In genomic region chr21:15566692-15567091, GRCh38 we compare ENCODE assay signal across 31 cellular contexts.
"Had no signal": no experiment of that assay in that cellular context is flagged by ENCODE, and none has a peak within 500 bp of the region (broad histone marks: within the 10 kb centered on the region; RNA-seq: fewer than 3 reads in every experiment).

No MANE protein-coding gene starts in this region.

- H3K27ac Mint-ChIP-seq: activated CD4-positive, alpha-beta memory T cell treated with anti-CD3 and anti-CD28 coated beads for 36 hours; activated CD4-positive, alpha-beta T cell treated with anti-CD3 and anti-CD28 coated beads for 36 hours; activated CD4-positive, alpha-beta T cell treated with anti-CD3 and anti-CD28 coated beads, Interleukin-2, amount 10 ng/mL, durations not matched to agents 7 days and 5 days; activated naive CD4-positive, alpha-beta T cell treated with anti-CD3 and anti-CD28 coated beads, Interleukin-2, amount 10 ng/mL, durations not matched to agents 7 days and 5 days; activated naive CD8-positive, alpha-beta T cell; activated naive CD8-positive, alpha-beta T cell treated with anti-CD3 and anti-CD28 coated beads, Interleukin-2, amount 50 U/mL, for 24 hours; T-helper 1 cell treated with Interleukin-12 subunit alpha and Interleukin-12 subunit beta and Interleukin-4 antibody, amounts not matched to agents 30 μg/mL and 1 μg/mL, for 36 hours; T-helper 2 cell treated with Interferon-gamma antibody and Interleukin-4, amounts not matched to agents 5 μg/mL and 100 μg/mL, for 36 hours; WTC11 had no signal

- ATAC-seq: activated CD4-positive, alpha-beta T cell treated with anti-CD3 and anti-CD28 coated beads for 36 hours; activated CD4-positive, CD25-positive, alpha-beta regulatory T cell treated with anti-CD3 and anti-CD28 coated beads, Interleukin-2, amount 50 U/mL, for 24 hours; activated naive CD8-positive, alpha-beta T cell treated with anti-CD3 and anti-CD28 coated beads, Interleukin-2, amount 50 U/mL, for 24 hours; Panc1; WTC11 had no signal

- H3K9me3 ChIP-seq: SJSA1 had no signal

- H3K4me1 Mint-ChIP-seq: activated CD4-positive, alpha-beta T cell treated with anti-CD3 and anti-CD28 coated beads for 36 hours; activated CD4-positive, alpha-beta T cell treated with anti-CD3 and anti-CD28 coated beads, Interleukin-2, amount 10 ng/mL, durations not matched to agents 7 days and 5 days; activated naive CD4-positive, alpha-beta T cell treated with anti-CD3 and anti-CD28 coated beads, Interleukin-2, amount 10 ng/mL, durations not matched to agents 7 days and 5 days; activated naive CD8-positive, alpha-beta T cell treated with anti-CD3 and anti-CD28 coated beads, Interleukin-2, amount 50 U/mL, for 24 hours had no signal

- H3K4me3 ChIP-seq: SJSA1 had no signal

- H3K27ac ChIP-seq: brain microvascular endothelial cell, KMS-11, SJSA1 had no signal

- H3K4me1 ChIP-seq: SJSA1 had no signal

- H3K36me3 Mint-ChIP-seq: activated CD4-positive, alpha-beta memory T cell treated with anti-CD3 and anti-CD28 coated beads for 36 hours; activated naive CD4-positive, alpha-beta T cell treated with anti-CD3 and anti-CD28 coated beads, Interleukin-2, amount 10 ng/mL, durations not matched to agents 7 days and 5 days; activated naive CD8-positive, alpha-beta T cell; WTC11 had no signal

- H3K9ac ChIP-seq: KMS-11 had no signal

- H3K4me3 Mint-ChIP-seq: activated CD4-positive, alpha-beta memory T cell treated with anti-CD3 and anti-CD28 coated beads for 36 hours; activated CD4-positive, alpha-beta T cell treated with anti-CD3 and anti-CD28 coated beads for 36 hours; activated CD4-positive, alpha-beta T cell treated with anti-CD3 and anti-CD28 coated beads, Interleukin-2, amount 10 ng/mL, durations not matched to agents 7 days and 5 days; activated naive CD4-positive, alpha-beta T cell treated with anti-CD3 and anti-CD28 coated beads, Interleukin-2, amount 10 ng/mL, durations not matched to agents 7 days and 5 days; activated naive CD8-positive, alpha-beta T cell; activated naive CD8-positive, alpha-beta T cell treated with anti-CD3 and anti-CD28 coated beads, Interleukin-2, amount 50 U/mL, for 24 hours; T-helper 1 cell treated with Interleukin-12 subunit alpha and Interleukin-12 subunit beta and Interleukin-4 antibody, amounts not matched to agents 30 μg/mL and 1 μg/mL, for 36 hours; T-helper 2 cell treated with Interferon-gamma antibody and Interleukin-4, amounts not matched to agents 5 μg/mL and 100 μg/mL, for 36 hours; WTC11 had no signal

- H3K4me2 ChIP-seq: KMS-11 had no signal

- H3K36me3 ChIP-seq: brain microvascular endothelial cell, SJSA1 had no signal

- H3K27me3 ChIP-seq: brain microvascular endothelial cell, SJSA1 had no signal

- H3K9me3 Mint-ChIP-seq: activated CD4-positive, alpha-beta memory T cell treated with anti-CD3 and anti-CD28 coated beads for 36 hours; activated CD4-positive, alpha-beta T cell treated with anti-CD3 and anti-CD28 coated beads, Interleukin-2, amount 10 ng/mL, durations not matched to agents 7 days and 5 days; activated naive CD4-positive, alpha-beta T cell treated with anti-CD3 and anti-CD28 coated beads, Interleukin-2, amount 10 ng/mL, durations not matched to agents 7 days and 5 days; activated naive CD8-positive, alpha-beta T cell treated with anti-CD3 and anti-CD28 coated beads, Interleukin-2, amount 50 U/mL, for 24 hours; T-helper 1 cell treated with Interleukin-12 subunit alpha and Interleukin-12 subunit beta and Interleukin-4 antibody, amounts not matched to agents 30 μg/mL and 1 μg/mL, for 36 hours; T-helper 2 cell treated with Interferon-gamma antibody and Interleukin-4, amounts not matched to agents 5 μg/mL and 100 μg/mL, for 36 hours had no signal

- DNase-seq: activated CD4-positive, alpha-beta memory T cell treated with anti-CD3 and anti-CD28 coated beads for 36 hours; activated CD4-positive, alpha-beta T cell treated with anti-CD3 and anti-CD28 coated beads for 36 hours; activated CD4-positive, alpha-beta T cell treated with anti-CD3 and anti-CD28 coated beads, Interleukin-2, amount 10 ng/mL, durations not matched to agents 7 days and 5 days; activated CD8-positive, alpha-beta memory T cell treated with anti-CD3 and anti-CD28 coated beads, Interleukin-2, amount 50 U/mL, for 4 hours; activated effector memory CD4-positive, alpha-beta T cell treated with Interleukin-2 at 50 U/mL for 16 hours; activated naive CD4-positive, alpha-beta T cell treated with anti-CD3 and anti-CD28 coated beads, Interleukin-2, amount 10 ng/mL, durations not matched to agents 7 days and 5 days; activated naive CD8-positive, alpha-beta T cell treated with anti-CD3 and anti-CD28 coated beads, Interleukin-2, amount 50 U/mL, for 24 hours; activated T-cell treated with anti-CD3 and anti-CD28 coated beads, Interleukin-2, amount 50 U/mL, for 48 hours; amniotic stem cell; aorta; brain microvascular endothelial cell; central memory CD4-positive, alpha-beta T cell; NCI-H1105; NCI-H1417 treated with DMSO at 0.1 percent for 48 hours; NCI-H187 treated with DMSO at 0.1 percent for 48 hours; NCI-H2081; NCI-H2171 treated with DMSO at 0.1 percent for 48 hours; NCI-H2227 treated with DMSO at 0.1 percent for 48 hours; NCI-H446; NCI-H510A treated with DMSO at 0.1 percent for 48 hours; NCI-H526 treated with DMSO at 0.1 percent for 48 hours; NCI-H774; SHP77 treated with DMSO at 0.1 percent for 48 hours had no signal
